Comparison of ENCODE assay signal across 29 cellular contexts in the genomic region with DNA sequence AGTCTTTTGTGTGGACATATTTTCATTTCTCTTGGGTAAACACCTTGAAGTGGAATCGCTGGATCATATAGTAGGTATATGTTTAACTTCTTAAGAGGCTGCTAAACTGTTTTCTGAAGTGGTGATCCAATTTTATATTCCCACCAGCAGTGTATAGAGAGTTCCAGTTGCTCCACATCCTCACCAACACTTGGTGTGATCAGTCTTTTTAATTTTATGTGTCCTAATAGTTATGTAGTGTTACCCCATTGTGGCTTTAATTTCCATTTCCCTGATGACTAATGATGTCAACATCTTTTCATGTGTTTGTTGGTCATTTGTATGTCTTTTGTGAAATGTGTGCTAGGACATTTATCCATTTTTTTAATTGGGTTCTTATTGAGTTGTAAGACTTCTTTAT. TPM values are rescaled to one million over a fixed set of nuclear protein-coding genes. Genes with fewer than 3 reads are reported as not detected.
A peak's percentile ranks its signal among the peaks of the same experiment; 100 is the strongest.
DNase-seq lines count a peak whose midpoint lies in the region; ATAC-seq and TF ChIP-seq lines count a peak whose summit lies in the region.
"Had no signal": no experiment of that assay in that cellular context is flagged by ENCODE, and none has a peak within 500 bp of the region (broad histone marks: within the 10 kb centered on the region; RNA-seq: fewer than 3 reads in every experiment).

No MANE protein-coding gene starts in this region.

- intact Hi-C loops in activated CD8-positive, alpha-beta T cell treated with anti-CD3 and anti-CD28 coated beads for 36 hours (cut with micrococcal nuclease), result no loop called here

- no peak for TF ChIP-seq POLR2A in Peyer's patch (IDR thresholded peaks at IDR 0.05)

- peaks cover 0 to 58% (median 7%) of the 10 kb centered on the region in 4 donors for H3K4me1 ChIP-seq in Peyer's patch

- no peaks in the 10 kb centered on the region for H3K9me3 ChIP-seq in Peyer's patch
- H3K9me3 ChIP-seq: BE2C had no signal

- POLR2A ChIA-PET in activated CD8-positive, alpha-beta T cell treated with anti-CD3 and anti-CD28 coated beads for 36 hours (lab: Charles Lee), result interaction anchor here (1.7 kb wide), 1 partner anchor 9 kb away, joined by 11 read pairs; no protein-coding TSS in a partner anchor
- POLR2A ChIA-PET in activated CD8-positive, alpha-beta T cell treated with anti-CD3 and anti-CD28 coated beads, Interleukin-2, amount 10 ng/mL, durations not matched to agents 7 days and 5 days (lab: Charles Lee), result interaction anchor here (2.9 kb wide), 1 partner anchor 8 kb away, joined by 13 read pairs; no protein-coding TSS in a partner anchor

- no peaks in the 10 kb centered on the region for H3K27me3 Mint-ChIP-seq in activated CD8-positive, alpha-beta T cell treated with anti-CD3 and anti-CD28 coated beads for 36 hours
- no peaks in the 10 kb centered on the region for H3K27me3 Mint-ChIP-seq in activated CD8-positive, alpha-beta T cell treated with anti-CD3 and anti-CD28 coated beads, Interleukin-2, amount 10 ng/mL, durations not matched to agents 7 days and 5 days (ENCODE audit: low read depth)
- H3K27me3 Mint-ChIP-seq in effector memory CD8-positive, alpha-beta T cell, result no peaks in the 10 kb centered on the region
- no peaks in the 10 kb centered on the region for H3K27me3 Mint-ChIP-seq in stimulated activated memory B cell treated with anti-CD40 and anti-IgM and Interleukin-4, amounts not matched to agents 10 μg/mL and 1 μg/mL and 100 μg/mL, for 72 hours
- H3K27me3 Mint-ChIP-seq: activated CD4-positive, alpha-beta T cell treated with anti-CD3 and anti-CD28 coated beads for 36 hours; stimulated activated naive CD8-positive, alpha-beta T cell treated with anti-CD3 and anti-CD28 coated beads, Interleukin-15, amount 100 ng/mL, for 72 hours had no signal

- no peak for ATAC-seq in activated CD8-positive, alpha-beta T cell treated with anti-CD3 and anti-CD28 coated beads for 36 hours
- no peak for ATAC-seq in activated CD8-positive, alpha-beta T cell treated with anti-CD3 and anti-CD28 coated beads, Interleukin-2, amount 10 ng/mL, durations not matched to agents 7 days and 5 days
- no peak for ATAC-seq in effector memory CD8-positive, alpha-beta T cell (replicated peaks)
- ATAC-seq in stimulated activated memory B cell treated with anti-CD40 and anti-IgM and Interleukin-4, amounts not matched to agents 10 μg/mL and 1 μg/mL and 100 μg/mL, for 72 hours, result no peak
- ATAC-seq: activated CD4-positive, alpha-beta T cell treated with anti-CD3 and anti-CD28 coated beads for 36 hours; GM12878; left ventricle myocardium superior; right cardiac atrium; stimulated activated naive CD8-positive, alpha-beta T cell treated with anti-CD3 and anti-CD28 coated beads, Interleukin-15, amount 100 ng/mL, for 72 hours had no signal

- CTCF ChIA-PET in activated CD8-positive, alpha-beta T cell treated with anti-CD3 and anti-CD28 coated beads for 36 hours (lab: Charles Lee), result interaction anchor here (1.5 kb wide), 1 partner anchor 32 kb away, joined by 10 read pairs; no protein-coding TSS in a partner anchor
- CTCF ChIA-PET in activated CD8-positive, alpha-beta T cell treated with anti-CD3 and anti-CD28 coated beads, Interleukin-2, amount 10 ng/mL, durations not matched to agents 7 days and 5 days (lab: Charles Lee), result interaction anchor here (1.7 kb wide), 1 partner anchor 32 kb away, joined by 15 read pairs; no protein-coding TSS in a partner anchor

- H3K27ac Mint-ChIP-seq in activated CD8-positive, alpha-beta T cell treated with anti-CD3 and anti-CD28 coated beads for 36 hours, result peak overlapping the region; percentile 34
- no peak overlapping the region for H3K27ac Mint-ChIP-seq in activated CD8-positive, alpha-beta T cell treated with anti-CD3 and anti-CD28 coated beads, Interleukin-2, amount 10 ng/mL, durations not matched to agents 7 days and 5 days
- H3K27ac Mint-ChIP-seq in effector memory CD8-positive, alpha-beta T cell, result peak overlapping the region; percentile 68 to 82
- peak overlapping the region; percentile 78 for H3K27ac Mint-ChIP-seq in stimulated activated memory B cell treated with anti-CD40 and anti-IgM and Interleukin-4, amounts not matched to agents 10 μg/mL and 1 μg/mL and 100 μg/mL, for 72 hours
- H3K27ac Mint-ChIP-seq: H9; mesothelial cell of epicardium; nephron progenitor cell; stimulated activated naive CD8-positive, alpha-beta T cell treated with anti-CD3 and anti-CD28 coated beads, Interleukin-15, amount 100 ng/mL, for 72 hours had no signal

- TF ChIP-seq CTCF in activated CD8-positive, alpha-beta T cell treated with anti-CD3 and anti-CD28 coated beads for 36 hours (IDR thresholded peaks at IDR 0.05), result no peak
- no peak for TF ChIP-seq CTCF in Peyer's patch (IDR thresholded peaks at IDR 0.05)

- H3K27ac ChIP-seq in Peyer's patch, result peak overlapping the region in 3 of 4 donors; percentile 59 to 82 (median 76)
- H3K27ac ChIP-seq: brain microvascular endothelial cell, SJCRH30, tibial nerve had no signal

- no peaks in the 10 kb centered on the region for H3K27me3 ChIP-seq in Peyer's patch
- H3K27me3 ChIP-seq: BE2C, brain microvascular endothelial cell, esophagus squamous epithelium, SJCRH30, tibial nerve had no signal

- H3K36me3 Mint-ChIP-seq in activated CD8-positive, alpha-beta T cell treated with anti-CD3 and anti-CD28 coated beads for 36 hours (ENCODE audit: low read depth), result peaks cover 69% of the 10 kb centered on the region
- H3K36me3 Mint-ChIP-seq in activated CD8-positive, alpha-beta T cell treated with anti-CD3 and anti-CD28 coated beads, Interleukin-2, amount 10 ng/mL, durations not matched to agents 7 days and 5 days (ENCODE audit: low read depth), result peaks cover 72% of the 10 kb centered on the region
- peaks cover 24% of the 10 kb centered on the region for H3K36me3 Mint-ChIP-seq in effector memory CD8-positive, alpha-beta T cell (ENCODE audit: insufficient read depth)
- peaks cover 48% of the 10 kb centered on the region for H3K36me3 Mint-ChIP-seq in stimulated activated memory B cell treated with anti-CD40 and anti-IgM and Interleukin-4, amounts not matched to agents 10 μg/mL and 1 μg/mL and 100 μg/mL, for 72 hours

- peaks cover 21% of the 10 kb centered on the region for H3K9me3 Mint-ChIP-seq in activated CD8-positive, alpha-beta T cell treated with anti-CD3 and anti-CD28 coated beads for 36 hours
- H3K9me3 Mint-ChIP-seq in activated CD8-positive, alpha-beta T cell treated with anti-CD3 and anti-CD28 coated beads, Interleukin-2, amount 10 ng/mL, durations not matched to agents 7 days and 5 days (ENCODE audit: insufficient read depth), result peaks cover 20% of the 10 kb centered on the region
- no peaks in the 10 kb centered on the region for H3K9me3 Mint-ChIP-seq in effector memory CD8-positive, alpha-beta T cell
- peaks cover 2% of the 10 kb centered on the region for H3K9me3 Mint-ChIP-seq in stimulated activated memory B cell treated with anti-CD40 and anti-IgM and Interleukin-4, amounts not matched to agents 10 μg/mL and 1 μg/mL and 100 μg/mL, for 72 hours

- DNase-seq in activated CD8-positive, alpha-beta T cell treated with anti-CD3 and anti-CD28 coated beads for 36 hours, result no peak
- no peak for DNase-seq in activated CD8-positive, alpha-beta T cell treated with anti-CD3 and anti-CD28 coated beads, Interleukin-2, amount 10 ng/mL, durations not matched to agents 7 days and 5 days
- DNase-seq in Peyer's patch, result no peak
- DNase-seq in effector memory CD8-positive, alpha-beta T cell, result no peak
- no peak for DNase-seq in SIG-M5 (lab: John Stamatoyannopoulos, UW)
- no peak for DNase-seq in NCI-H524 (lab: John Stamatoyannopoulos, UW)
- DNase-seq in AG08396 (ENCODE audit: low spot score), result no peak
- DNase-seq: activated CD4-positive, alpha-beta T cell treated with anti-CD3 and anti-CD28 coated beads for 36 hours; BE2C; brain microvascular endothelial cell; effector memory CD4-positive, alpha-beta T cell; esophagus squamous epithelium; H9; hippocampal formation; Karpas-422; left ventricle myocardium superior; NCI-H1694 treated with DMSO at 0.1 percent for 48 hours; NCI-H2171; NCI-H524 treated with DMSO at 0.1 percent for 48 hours; nephron progenitor cell; right cardiac atrium; SJCRH30; stimulated activated CD4-positive, alpha-beta T cell treated with anti-CD3 and anti-CD28 coated beads, Interleukin-12 subunit alpha, Interleukin-12 subunit beta, amount 100 ng/mL, for 4 hours; stimulated activated CD4-positive, alpha-beta T cell treated with anti-CD3 and anti-CD28 coated beads, Interleukin-4, amount 100 ng/mL, for 24 hours; stimulated activated naive CD8-positive, alpha-beta T cell treated with anti-CD3 and anti-CD28 coated beads, Interleukin-15, amount 100 ng/mL, for 72 hours had no signal

- H3K4me1 Mint-ChIP-seq in activated CD8-positive, alpha-beta T cell treated with anti-CD3 and anti-CD28 coated beads for 36 hours (ENCODE audit: low read depth), result peaks cover 78% of the 10 kb centered on the region
- H3K4me1 Mint-ChIP-seq in activated CD8-positive, alpha-beta T cell treated with anti-CD3 and anti-CD28 coated beads, Interleukin-2, amount 10 ng/mL, durations not matched to agents 7 days and 5 days (ENCODE audit: low read depth), result peaks cover 79% of the 10 kb centered on the region
- H3K4me1 Mint-ChIP-seq in effector memory CD8-positive, alpha-beta T cell (ENCODE audit: low read depth in 2 of 2), result peaks cover 50 to 56% of the 10 kb centered on the region in 2 donors
- H3K4me1 Mint-ChIP-seq in stimulated activated memory B cell treated with anti-CD40 and anti-IgM and Interleukin-4, amounts not matched to agents 10 μg/mL and 1 μg/mL and 100 μg/mL, for 72 hours, result peaks cover 57% of the 10 kb centered on the region
- H3K4me1 Mint-ChIP-seq: mesothelial cell of epicardium, nephron progenitor cell had no signal

- no peak overlapping the region for H3K4me3 ChIP-seq in Peyer's patch
- H3K4me3 ChIP-seq: esophagus squamous epithelium, GM12878, SJCRH30, tibial nerve had no signal

- H3K4me3 Mint-ChIP-seq in activated CD8-positive, alpha-beta T cell treated with anti-CD3 and anti-CD28 coated beads for 36 hours, result no peak overlapping the region
- H3K4me3 Mint-ChIP-seq in activated CD8-positive, alpha-beta T cell treated with anti-CD3 and anti-CD28 coated beads, Interleukin-2, amount 10 ng/mL, durations not matched to agents 7 days and 5 days, result no peak overlapping the region
- H3K4me3 Mint-ChIP-seq in effector memory CD8-positive, alpha-beta T cell, result no peak overlapping the region
- no peak overlapping the region for H3K4me3 Mint-ChIP-seq in stimulated activated memory B cell treated with anti-CD40 and anti-IgM and Interleukin-4, amounts not matched to agents 10 μg/mL and 1 μg/mL and 100 μg/mL, for 72 hours
- H3K4me3 Mint-ChIP-seq: activated CD4-positive, alpha-beta T cell treated with anti-CD3 and anti-CD28 coated beads for 36 hours; H9; mesothelial cell of epicardium; nephron progenitor cell had no signal

- H3K36me3 ChIP-seq in Peyer's patch, result no peaks in the 10 kb centered on the region
- H3K36me3 ChIP-seq: brain microvascular endothelial cell, esophagus squamous epithelium had no signal

RNA-seq across cellular contexts. Expression of gene DGKD, which starts 56.9 kb away (rescaled TPM):
- 10 to 100 TPM; 89.6 to 99.5 TPM for total RNA-seq in activated CD8-positive, alpha-beta T cell treated with anti-CD3 and anti-CD28 coated beads for 36 hours
- total RNA-seq in activated CD8-positive, alpha-beta T cell treated with anti-CD3 and anti-CD28 coated beads, Interleukin-2, amount 10 ng/mL, durations not matched to agents 7 days and 5 days, result 10 to 100 TPM; 92.1 to 94.2 TPM
- total RNA-seq in Peyer's patch, result 100 to 1,000 TPM in 2 of 4 donors, 10 to 100 TPM in 2; 67.7 to 195 (median 125) TPM
